Comparison of ENCODE assay signal across 29 cellular contexts in genomic region chr5:51013036-51013435, GRCh38.
"Had no signal": no experiment of that assay in that cellular context is flagged by ENCODE, and none has a peak within 500 bp of the region (broad histone marks: within the 10 kb centered on the region; RNA-seq: fewer than 3 reads in every experiment).

No MANE protein-coding gene starts in this region.

- H3K27me3 ChIP-seq: stomach, suprapubic skin, testis, thyroid gland, tibial artery, tibial nerve, transverse colon, upper lobe of left lung, upper lobe of right lung, uterus, vagina had no signal

- H3K4me3 ChIP-seq: stomach, suprapubic skin, testis, thoracic aorta, thyroid gland, tibial artery, tibial nerve, transverse colon, upper lobe of left lung, upper lobe of right lung, uterus, vagina had no signal

- H3K27me3 Mint-ChIP-seq: stimulated activated memory B cell treated with anti-CD40 and anti-IgM and Interleukin-4, amounts not matched to agents 10 μg/mL and 1 μg/mL and 100 μg/mL, for 72 hours; stimulated activated naive B cell treated with anti-CD40 and anti-IgM and Interleukin-4, amounts not matched to agents 10 μg/mL and 1 μg/mL and 100 μg/mL, for 72 hours; stimulated activated naive CD8-positive, alpha-beta T cell treated with anti-CD3 and anti-CD28 coated beads, Interleukin-15, amount 100 ng/mL, for 72 hours; stimulated activated naive CD8-positive, alpha-beta T cell treated with anti-CD3 and anti-CD28 coated beads, Interleukin-15, Interleukin-2, amounts not matched to agents 100 ng/mL and 50 ng/mL, for 24 hours; type B pancreatic cell had no signal

- H3K36me3 ChIP-seq: stomach, suprapubic skin, thoracic aorta, thyroid gland, tibial artery, tibial nerve, transverse colon, upper lobe of left lung, upper lobe of right lung, uterus, vagina had no signal

- H3K4me3 Mint-ChIP-seq: stimulated activated effector memory CD8-positive, alpha-beta T cell treated with anti-CD3 and anti-CD28 coated beads, Interleukin-12 subunit alpha, Interleukin-12 subunit beta, amount 100 ng/mL, for 72 hours; stimulated activated memory B cell treated with anti-CD40 and anti-IgM and Interleukin-4, amounts not matched to agents 10 μg/mL and 1 μg/mL and 100 μg/mL, for 72 hours; stimulated activated naive B cell treated with anti-CD40 and anti-IgM and Interleukin-4, amounts not matched to agents 10 μg/mL and 1 μg/mL and 100 μg/mL, for 72 hours; stimulated activated naive CD8-positive, alpha-beta T cell treated with anti-CD3 and anti-CD28 coated beads, Interleukin-15, amount 100 ng/mL, for 72 hours; stimulated activated naive CD8-positive, alpha-beta T cell treated with anti-CD3 and anti-CD28 coated beads, Interleukin-15, Interleukin-2, amounts not matched to agents 100 ng/mL and 50 ng/mL, for 24 hours; type B pancreatic cell had no signal

- H3K9me3 ChIP-seq: stomach, suprapubic skin, testis, thoracic aorta, thyroid gland, tibial artery, tibial nerve, transverse colon, upper lobe of left lung, upper lobe of right lung, uterus, vagina had no signal

- H3K4me1 ChIP-seq: suprapubic skin, testis, thyroid gland, tibial artery, tibial nerve, transverse colon, upper lobe of left lung, upper lobe of right lung, uterus, vagina had no signal

- H3K9me3 Mint-ChIP-seq: stimulated activated effector memory CD8-positive, alpha-beta T cell treated with anti-CD3 and anti-CD28 coated beads, Interleukin-12 subunit alpha, Interleukin-12 subunit beta, amount 100 ng/mL, for 72 hours; stimulated activated memory B cell treated with anti-CD40 and anti-IgM and Interleukin-4, amounts not matched to agents 10 μg/mL and 1 μg/mL and 100 μg/mL, for 72 hours; stimulated activated naive B cell treated with anti-CD40 and anti-IgM and Interleukin-4, amounts not matched to agents 10 μg/mL and 1 μg/mL and 100 μg/mL, for 72 hours; stimulated activated naive CD8-positive, alpha-beta T cell treated with anti-CD3 and anti-CD28 coated beads, Interleukin-15, amount 100 ng/mL, for 72 hours; type B pancreatic cell had no signal

- H3K36me3 Mint-ChIP-seq: stimulated activated effector memory CD8-positive, alpha-beta T cell treated with anti-CD3 and anti-CD28 coated beads, Interleukin-12 subunit alpha, Interleukin-12 subunit beta, amount 100 ng/mL, for 72 hours; stimulated activated memory B cell treated with anti-CD40 and anti-IgM and Interleukin-4, amounts not matched to agents 10 μg/mL and 1 μg/mL and 100 μg/mL, for 72 hours; stimulated activated naive B cell treated with anti-CD40 and anti-IgM and Interleukin-4, amounts not matched to agents 10 μg/mL and 1 μg/mL and 100 μg/mL, for 72 hours; type B pancreatic cell had no signal

- H3K27ac Mint-ChIP-seq: stimulated activated effector memory CD8-positive, alpha-beta T cell treated with anti-CD3 and anti-CD28 coated beads, Interleukin-12 subunit alpha, Interleukin-12 subunit beta, amount 100 ng/mL, for 72 hours; stimulated activated memory B cell treated with anti-CD40 and anti-IgM and Interleukin-4, amounts not matched to agents 10 μg/mL and 1 μg/mL and 100 μg/mL, for 72 hours; stimulated activated naive B cell treated with anti-CD40 and anti-IgM and Interleukin-4, amounts not matched to agents 10 μg/mL and 1 μg/mL and 100 μg/mL, for 72 hours; stimulated activated naive CD8-positive, alpha-beta T cell treated with anti-CD3 and anti-CD28 coated beads, Interleukin-15, amount 100 ng/mL, for 72 hours; stimulated activated naive CD8-positive, alpha-beta T cell treated with anti-CD3 and anti-CD28 coated beads, Interleukin-15, Interleukin-2, amounts not matched to agents 100 ng/mL and 50 ng/mL, for 24 hours; type B pancreatic cell had no signal

- H3K4me1 Mint-ChIP-seq: stimulated activated effector memory CD8-positive, alpha-beta T cell treated with anti-CD3 and anti-CD28 coated beads, Interleukin-12 subunit alpha, Interleukin-12 subunit beta, amount 100 ng/mL, for 72 hours; stimulated activated memory B cell treated with anti-CD40 and anti-IgM and Interleukin-4, amounts not matched to agents 10 μg/mL and 1 μg/mL and 100 μg/mL, for 72 hours; stimulated activated naive B cell treated with anti-CD40 and anti-IgM and Interleukin-4, amounts not matched to agents 10 μg/mL and 1 μg/mL and 100 μg/mL, for 72 hours; stimulated activated naive CD8-positive, alpha-beta T cell treated with anti-CD3 and anti-CD28 coated beads, Interleukin-15, amount 100 ng/mL, for 72 hours had no signal

- H3K27ac ChIP-seq: stomach, suprapubic skin, testis, thoracic aorta, thyroid gland, tibial artery, tibial nerve, transverse colon, upper lobe of left lung, upper lobe of right lung, uterus, vagina had no signal

- ATAC-seq: stimulated activated effector memory CD8-positive, alpha-beta T cell treated with anti-CD3 and anti-CD28 coated beads, Interleukin-12 subunit alpha, Interleukin-12 subunit beta, amount 100 ng/mL, for 72 hours; stimulated activated memory B cell treated with anti-CD40 and anti-IgM and Interleukin-4, amounts not matched to agents 10 μg/mL and 1 μg/mL and 100 μg/mL, for 72 hours; stimulated activated naive B cell treated with anti-CD40 and anti-IgM and Interleukin-4, amounts not matched to agents 10 μg/mL and 1 μg/mL and 100 μg/mL, for 72 hours; stimulated activated naive CD8-positive, alpha-beta T cell treated with anti-CD3 and anti-CD28 coated beads, Interleukin-15, amount 100 ng/mL, for 72 hours; stimulated activated naive CD8-positive, alpha-beta T cell treated with anti-CD3 and anti-CD28 coated beads, Interleukin-15, Interleukin-2, amounts not matched to agents 100 U/mL and 50 U/mL, for 24 hours; upper lobe of right lung had no signal

- DNase-seq: stimulated activated CD4-positive, alpha-beta T cell treated with anti-CD3 and anti-CD28 coated beads, Interleukin-2, amount 100 ng/mL, for 48 hours; stimulated activated CD4-positive, alpha-beta T cell treated with anti-CD3 and anti-CD28 coated beads, Interleukin-4, amount 100 ng/mL, for 1 hour; stimulated activated CD4-positive, alpha-beta T cell treated with anti-CD3 and anti-CD28 coated beads, Interleukin-4, amount 100 ng/mL, for 24 hours; stimulated activated CD4-positive, alpha-beta T cell treated with anti-CD3 and anti-CD28 coated beads, Interleukin-4, amount 100 ng/mL, for 4 hours; stimulated activated CD8-positive, alpha-beta memory T cell treated with anti-CD3 and anti-CD28 coated beads, Interleukin-4, amount 100 ng/mL, for 48 hours; stimulated activated naive B cell treated with anti-CD40 and anti-IgM and Interleukin-4, amounts not matched to agents 10 μg/mL and 1 μg/mL and 100 μg/mL, for 72 hours; stimulated activated naive CD4-positive, alpha-beta T cell; stimulated activated naive CD4-positive, alpha-beta T cell treated with Interleukin-2 at 50 U/mL for 16 hours; stimulated activated naive CD8-positive, alpha-beta T cell treated with anti-CD3 and anti-CD28 coated beads, Interleukin-15, amount 100 ng/mL, for 72 hours; stimulated activated naive CD8-positive, alpha-beta T cell treated with anti-CD3 and anti-CD28 coated beads, Interleukin-15, Interleukin-2, amounts not matched to agents 100 U/mL and 50 U/mL, for 24 hours; stomach; substantia nigra; testis; thyroid gland; tibial artery; transverse colon; trophoblast cell; upper lobe of left lung; upper lobe of right lung; uterus had no signal

- FAIRE-seq: urothelium cell line had no signal
